9 cellular contexts compared by ENCODE assay signal in the genomic region with DNA sequence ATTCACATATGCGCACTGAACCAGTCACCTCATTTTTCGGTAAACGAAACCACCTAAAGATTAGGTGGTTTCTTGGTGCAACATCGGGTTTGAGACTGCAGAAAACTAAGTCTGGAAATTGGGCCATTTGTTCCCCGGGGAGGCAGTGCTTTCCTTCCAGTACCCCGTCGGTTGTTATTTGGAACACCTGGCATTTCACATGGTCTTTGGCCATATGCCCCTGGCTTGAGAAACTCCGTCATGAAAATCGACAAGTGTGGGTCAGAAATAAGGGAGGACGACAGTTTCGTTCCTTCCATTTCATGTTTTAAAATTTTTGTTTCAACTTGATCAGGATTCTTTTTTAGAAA.
DNase-seq lines count a peak whose midpoint lies in the region; ATAC-seq lines count a peak whose summit lies in the region.
"Had no signal": no experiment of that assay in that cellular context is flagged by ENCODE, and none has a peak within 500 bp of the region (broad histone marks: within the 10 kb centered on the region; RNA-seq: fewer than 3 reads in every experiment).

No MANE protein-coding gene starts in this region.

- no peaks in the 10 kb centered on the region for H3K36me3 ChIP-seq in HUES48 (ENCODE audit: control insufficient read depth, insufficient read depth, low read length)

- no peaks in the 10 kb centered on the region for H3K27me3 Mint-ChIP-seq in stimulated activated memory B cell treated with anti-CD40 and anti-IgM and Interleukin-4, amounts not matched to agents 10 μg/mL and 1 μg/mL and 100 μg/mL, for 72 hours

- H3K9me3 ChIP-seq in HUES48 (ENCODE audit: control insufficient read depth, insufficient read depth, low read length): no peaks in the 10 kb centered on the region

- H3K9ac ChIP-seq in HUES48 (ENCODE audit: low read depth, low read length): no peak overlapping the region; the same call in 1 of the 2 replicates

- ATAC-seq in stimulated activated memory B cell treated with anti-CD40 and anti-IgM and Interleukin-4, amounts not matched to agents 10 μg/mL and 1 μg/mL and 100 μg/mL, for 72 hours: no peak
- no peak for ATAC-seq in GM18517 (IDR thresholded peaks at IDR 0.05; ENCODE audit: unreplicated experiment)

- peak overlapping the region; percentile 93 for H3K4me3 Mint-ChIP-seq in stimulated activated memory B cell treated with anti-CD40 and anti-IgM and Interleukin-4, amounts not matched to agents 10 μg/mL and 1 μg/mL and 100 μg/mL, for 72 hours

- peaks cover 39% of the 10 kb centered on the region for H3K4me1 Mint-ChIP-seq in stimulated activated memory B cell treated with anti-CD40 and anti-IgM and Interleukin-4, amounts not matched to agents 10 μg/mL and 1 μg/mL and 100 μg/mL, for 72 hours

- peak overlapping the region; percentile 69 for H3K4me3 ChIP-seq in HUES48 (ENCODE audit: low read depth, low read length)

- peaks cover 60% of the 10 kb centered on the region for H3K27me3 ChIP-seq in HUES48 (ENCODE audit: control insufficient read depth, insufficient read depth, low read length)

- no peaks in the 10 kb centered on the region for H3K4me1 ChIP-seq in HUES48 (ENCODE audit: control insufficient read depth, insufficient read depth, low read length)

- H3K27ac ChIP-seq in HUES48 (ENCODE audit: low read depth, low read length): no peak overlapping the region
- peak overlapping the region; percentile 91 for H3K27ac ChIP-seq in angular gyrus (ENCODE audit: low read depth, low read length)

- DNase-seq in iris pigment epithelial cell (ENCODE audit: low read depth) (peak; percentile 1), iPS-NIHi11 (ENCODE audit: low spot score) (no peak), NOMO-1 treated with dmso at 0.1 percent for 144 hours (lab: John Stamatoyannopoulos, UW; ENCODE audit: unreplicated experiment) (no peak), NCI-H187 (lab: John Stamatoyannopoulos, UW) (no peak)
- DNase-seq: activated effector memory CD4-positive, alpha-beta T cell treated with Interleukin-2 at 50 U/mL for 16 hours had no signal

- H3K27ac Mint-ChIP-seq in stimulated activated memory B cell treated with anti-CD40 and anti-IgM and Interleukin-4, amounts not matched to agents 10 μg/mL and 1 μg/mL and 100 μg/mL, for 72 hours: peak overlapping the region; percentile 93

- H3K36me3 Mint-ChIP-seq in stimulated activated memory B cell treated with anti-CD40 and anti-IgM and Interleukin-4, amounts not matched to agents 10 μg/mL and 1 μg/mL and 100 μg/mL, for 72 hours: peaks cover 15% of the 10 kb centered on the region

- no peaks in the 10 kb centered on the region for H3K9me3 Mint-ChIP-seq in stimulated activated memory B cell treated with anti-CD40 and anti-IgM and Interleukin-4, amounts not matched to agents 10 μg/mL and 1 μg/mL and 100 μg/mL, for 72 hours
